In the genomic region with DNA sequence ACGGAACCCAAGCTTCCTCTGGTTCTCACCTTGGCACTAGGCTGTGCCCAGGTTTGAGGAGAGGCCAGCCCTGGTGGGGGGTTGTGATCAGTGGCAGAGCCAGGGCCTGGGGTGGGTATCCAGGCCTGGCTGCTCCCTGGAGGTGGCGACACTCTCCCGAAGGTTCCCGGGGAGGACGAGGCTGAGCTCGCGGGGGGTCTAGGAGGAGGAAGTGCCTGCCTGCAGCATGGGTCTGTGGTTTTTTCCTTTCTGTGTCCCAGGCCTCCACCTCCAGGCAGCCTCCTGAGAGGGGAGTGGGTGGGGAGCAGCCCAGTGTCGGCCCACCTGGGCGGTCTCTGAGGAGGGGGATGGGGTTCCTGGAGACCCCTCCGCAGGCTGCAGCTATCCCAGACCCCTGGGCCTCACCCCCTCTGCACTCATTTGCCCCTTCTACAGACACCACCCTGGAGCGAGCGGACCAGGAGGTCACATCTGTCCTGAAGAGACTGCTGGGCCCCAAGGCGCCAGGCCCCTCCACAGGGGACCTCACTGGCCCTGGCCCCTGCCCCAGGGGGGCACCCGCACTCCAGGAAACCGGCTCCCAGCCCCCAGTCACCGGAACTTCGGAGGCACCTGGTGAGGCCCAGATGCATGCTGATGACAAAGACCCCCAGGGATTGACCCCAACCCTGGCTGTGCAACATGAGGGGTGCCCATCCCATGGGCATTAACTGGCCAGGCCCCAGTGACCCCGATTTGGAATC, we compare ENCODE assay signal across 17 cellular contexts. TPM values are rescaled to one million over a fixed set of nuclear protein-coding genes. Genes with fewer than 3 reads are reported as not detected.
"Had no signal": no experiment of that assay in that cellular context is flagged by ENCODE, and none has a peak within 500 bp of the region (broad histone marks: within the 10 kb centered on the region; RNA-seq: fewer than 3 reads in every experiment).

No MANE protein-coding gene starts in this region.

- H3K36me3 ChIP-seq: suprapubic skin had no signal

- H3K4me1 Mint-ChIP-seq: nephron progenitor cell; stimulated activated naive B cell treated with anti-CD40 and anti-IgM and Interleukin-4, amounts not matched to agents 10 μg/mL and 1 μg/mL and 100 μg/mL, for 72 hours; T-cell had no signal

- H3K4me3 ChIP-seq: body of pancreas, SK-N-MC, suprapubic skin had no signal

- H3K4me1 ChIP-seq: suprapubic skin had no signal

- H3K27me3 Mint-ChIP-seq: T-cell, type B pancreatic cell had no signal

- ATAC-seq: activated CD8-positive, alpha-beta T cell treated with anti-CD3 and anti-CD28 coated beads, Interleukin-2, amount 10 ng/mL, durations not matched to agents 7 days and 5 days; body of pancreas; left lobe of liver; stimulated activated naive B cell treated with anti-CD40 and anti-IgM and Interleukin-4, amounts not matched to agents 10 μg/mL and 1 μg/mL and 100 μg/mL, for 72 hours; T-cell had no signal

- H3K27me3 ChIP-seq: body of pancreas, suprapubic skin had no signal

- H3K27ac Mint-ChIP-seq: activated CD8-positive, alpha-beta T cell treated with anti-CD3 and anti-CD28 coated beads, Interleukin-2, amount 10 ng/mL, durations not matched to agents 7 days and 5 days; nephron progenitor cell; stimulated activated naive B cell treated with anti-CD40 and anti-IgM and Interleukin-4, amounts not matched to agents 10 μg/mL and 1 μg/mL and 100 μg/mL, for 72 hours; T-cell; type B pancreatic cell had no signal

- DNase-seq: activated CD4-positive, alpha-beta T cell treated with anti-CD3 and anti-CD28 coated beads for 4 hours; activated CD8-positive, alpha-beta memory T cell treated with anti-CD3 and anti-CD28 coated beads, Interleukin-2, amount 50 U/mL, for 48 hours; activated CD8-positive, alpha-beta T cell treated with anti-CD3 and anti-CD28 coated beads, Interleukin-2, amount 10 ng/mL, durations not matched to agents 7 days and 5 days; activated naive CD4-positive, alpha-beta T cell; effector memory CD4-positive, alpha-beta T cell; nephron progenitor cell; stimulated activated CD4-positive, alpha-beta T cell treated with anti-CD3 and anti-CD28 coated beads, Interleukin-1b, Interleukin-23, amount 100 ng/mL, for 48 hours; stimulated activated naive B cell treated with anti-CD40 and anti-IgM and Interleukin-4, amounts not matched to agents 10 μg/mL and 1 μg/mL and 100 μg/mL, for 72 hours; T-cell; T1000 had no signal

- H3K36me3 Mint-ChIP-seq: stimulated activated naive B cell treated with anti-CD40 and anti-IgM and Interleukin-4, amounts not matched to agents 10 μg/mL and 1 μg/mL and 100 μg/mL, for 72 hours; T-cell; type B pancreatic cell had no signal

- H3K9me3 Mint-ChIP-seq: nephron progenitor cell; stimulated activated naive B cell treated with anti-CD40 and anti-IgM and Interleukin-4, amounts not matched to agents 10 μg/mL and 1 μg/mL and 100 μg/mL, for 72 hours; T-cell; type B pancreatic cell had no signal

- H3K27ac ChIP-seq: epithelial cell of prostate, SK-N-MC, suprapubic skin had no signal

- H3K4me3 Mint-ChIP-seq: activated CD8-positive, alpha-beta T cell treated with anti-CD3 and anti-CD28 coated beads, Interleukin-2, amount 10 ng/mL, durations not matched to agents 7 days and 5 days; nephron progenitor cell; stimulated activated naive B cell treated with anti-CD40 and anti-IgM and Interleukin-4, amounts not matched to agents 10 μg/mL and 1 μg/mL and 100 μg/mL, for 72 hours; T-cell; type B pancreatic cell had no signal

- H3K9me3 ChIP-seq: body of pancreas, suprapubic skin had no signal

RNA-seq across cellular contexts. Expression of gene TRIM17, which starts 54.3 kb away (rescaled TPM):
- total RNA-seq: left lobe of liver, mesenteric fat pad had no signal
